In genomic region chr14:67392728-67393314, GRCh38 we compare ENCODE assay signal across 27 cellular contexts. TPM values are rescaled to one million over a fixed set of nuclear protein-coding genes. Genes with fewer than 3 reads are reported as not detected.
"Had no signal": no experiment of that assay in that cellular context is flagged by ENCODE, and none has a peak within 500 bp of the region (broad histone marks: within the 10 kb centered on the region; RNA-seq: fewer than 3 reads in every experiment).

No MANE protein-coding gene starts in this region.

- H3K27ac Mint-ChIP-seq: activated CD4-positive, alpha-beta memory T cell treated with anti-CD3 and anti-CD28 coated beads for 36 hours; activated CD4-positive, alpha-beta T cell treated with anti-CD3 and anti-CD28 coated beads, Interleukin-2, amount 10 ng/mL, durations not matched to agents 24 days and 14 days; activated naive CD4-positive, alpha-beta T cell treated with anti-CD3 and anti-CD28 coated beads, Interleukin-2, amount 10 ng/mL, durations not matched to agents 7 days and 5 days; activated naive CD8-positive, alpha-beta T cell treated with anti-CD3 and anti-CD28 coated beads, Interleukin-2, amount 10 ng/mL, durations not matched to agents 7 days and 5 days; naive B cell; T-helper 17 cell had no signal

- H3K9me3 Mint-ChIP-seq: activated CD4-positive, alpha-beta memory T cell treated with anti-CD3 and anti-CD28 coated beads for 36 hours; activated CD4-positive, alpha-beta T cell treated with anti-CD3 and anti-CD28 coated beads, Interleukin-2, amount 10 ng/mL, durations not matched to agents 24 days and 14 days; activated naive CD4-positive, alpha-beta T cell treated with anti-CD3 and anti-CD28 coated beads, Interleukin-2, amount 10 ng/mL, durations not matched to agents 7 days and 5 days; activated naive CD8-positive, alpha-beta T cell treated with anti-CD3 and anti-CD28 coated beads, Interleukin-2, amount 10 ng/mL, durations not matched to agents 7 days and 5 days; effector memory CD8-positive, alpha-beta T cell; naive B cell had no signal

- ATAC-seq: effector memory CD8-positive, alpha-beta T cell; gastroesophageal sphincter; left ventricle myocardium superior; right cardiac atrium; stimulated activated naive CD8-positive, alpha-beta T cell treated with anti-CD3 and anti-CD28 coated beads, Interleukin-15, Interleukin-2, amounts not matched to agents 100 U/mL and 50 U/mL, for 24 hours; T-helper 17 cell had no signal

- H3K4me3 Mint-ChIP-seq: activated CD4-positive, alpha-beta memory T cell treated with anti-CD3 and anti-CD28 coated beads for 36 hours; activated CD4-positive, alpha-beta T cell treated with anti-CD3 and anti-CD28 coated beads, Interleukin-2, amount 10 ng/mL, durations not matched to agents 24 days and 14 days; activated naive CD4-positive, alpha-beta T cell treated with anti-CD3 and anti-CD28 coated beads, Interleukin-2, amount 10 ng/mL, durations not matched to agents 7 days and 5 days; activated naive CD8-positive, alpha-beta T cell treated with anti-CD3 and anti-CD28 coated beads, Interleukin-2, amount 10 ng/mL, durations not matched to agents 7 days and 5 days; effector memory CD8-positive, alpha-beta T cell; naive B cell; T-helper 17 cell had no signal

- H3K36me3 Mint-ChIP-seq: activated CD4-positive, alpha-beta memory T cell treated with anti-CD3 and anti-CD28 coated beads for 36 hours; activated naive CD4-positive, alpha-beta T cell treated with anti-CD3 and anti-CD28 coated beads, Interleukin-2, amount 10 ng/mL, durations not matched to agents 7 days and 5 days; naive B cell had no signal

- H3K4me3 ChIP-seq: coronary artery, dorsolateral prefrontal cortex, gastroesophageal sphincter, hepatocyte, thoracic aorta, vagina had no signal

- DNase-seq: activated CD4-positive, alpha-beta memory T cell treated with anti-CD3 and anti-CD28 coated beads for 36 hours; activated CD4-positive, alpha-beta T cell treated with anti-CD3 and anti-CD28 coated beads, Interleukin-2, amount 10 ng/mL, durations not matched to agents 24 days and 14 days; activated CD4-positive, CD25-positive, alpha-beta regulatory T cell treated with anti-CD3 and anti-CD28 coated beads, Interleukin-2, amount 50 U/mL, for 72 hours; activated CD8-positive, alpha-beta memory T cell treated with anti-CD3 and anti-CD28 coated beads, Interleukin-2, amount 50 U/mL, for 4 hours; activated gamma-delta T cell; activated naive CD4-positive, alpha-beta T cell treated with anti-CD3 and anti-CD28 coated beads, Interleukin-2, amount 10 ng/mL, durations not matched to agents 7 days and 5 days; activated naive CD8-positive, alpha-beta T cell treated with anti-CD3 and anti-CD28 coated beads, Interleukin-2, amount 10 ng/mL, durations not matched to agents 7 days and 5 days; activated T-cell treated with anti-CD3 and anti-CD28 coated beads, Interleukin-2, amount 50 U/mL, for 1 hour; amniotic stem cell; brain microvascular endothelial cell; dorsolateral prefrontal cortex; effector memory CD8-positive, alpha-beta T cell; erythroblast; left ventricle myocardium superior; naive B cell; occipital lobe; right cardiac atrium; stimulated activated CD4-positive, alpha-beta T cell treated with anti-CD3 and anti-CD28 coated beads, Interleukin-2, amount 100 ng/mL, for 48 hours; stimulated activated naive CD8-positive, alpha-beta T cell treated with anti-CD3 and anti-CD28 coated beads, Interleukin-15, Interleukin-2, amounts not matched to agents 100 U/mL and 50 U/mL, for 24 hours; T-helper 17 cell; T1000 had no signal

- H3K4me1 Mint-ChIP-seq: activated CD4-positive, alpha-beta T cell treated with anti-CD3 and anti-CD28 coated beads, Interleukin-2, amount 10 ng/mL, durations not matched to agents 24 days and 14 days; naive B cell had no signal

- H3K9me3 ChIP-seq: gastroesophageal sphincter, thoracic aorta, vagina had no signal

- H3K36me3 ChIP-seq: gastroesophageal sphincter, thoracic aorta, vagina had no signal

- H3K27me3 Mint-ChIP-seq: activated CD4-positive, alpha-beta memory T cell treated with anti-CD3 and anti-CD28 coated beads for 36 hours; activated CD4-positive, alpha-beta T cell treated with anti-CD3 and anti-CD28 coated beads, Interleukin-2, amount 10 ng/mL, durations not matched to agents 24 days and 14 days; activated naive CD8-positive, alpha-beta T cell treated with anti-CD3 and anti-CD28 coated beads, Interleukin-2, amount 10 ng/mL, durations not matched to agents 7 days and 5 days; T-helper 17 cell had no signal

- H3K27me3 ChIP-seq: brain microvascular endothelial cell, dorsolateral prefrontal cortex, hepatocyte, vagina had no signal

- H3K4me1 ChIP-seq: gastroesophageal sphincter, vagina had no signal

- H3K27ac ChIP-seq: brain microvascular endothelial cell, coronary artery, dorsolateral prefrontal cortex, gastroesophageal sphincter, hepatocyte, thoracic aorta, vagina had no signal

RNA-seq across cellular contexts. Expression of gene PLEK2, which starts 19.1 kb away (rescaled TPM):
- total RNA-seq: left ventricle myocardium superior had no signal
- polyA plus RNA-seq: neural cell had no signal
